In genomic region chr1:39538531-39539251, GRCh38 we compare ENCODE assay signal across 1 cellular context.
TF ChIP-seq lines count a peak whose summit lies in the region.

No MANE protein-coding gene starts in this region.

TF ChIP-seq in GM23338, 12 proteins besides CTCF, POLR2A, EP300 and RAD21 (continued from another document):
- no peak for TF ChIP-seq ZNF462 (CRISPR knock-in tag; IDR thresholded peaks at IDR 0.05)
- no peak for TF ChIP-seq ZNF114 (CRISPR knock-in tag; IDR thresholded peaks at IDR 0.05)
- TF ChIP-seq REST (IDR thresholded peaks at IDR 0.05; ENCODE audit: unreplicated experiment), result no peak
- no peak for TF ChIP-seq CREB1 (CRISPR knock-in tag; IDR thresholded peaks at IDR 0.05; ENCODE audit: low read depth)
- no peak for TF ChIP-seq NANOG (IDR thresholded peaks at IDR 0.05; ENCODE audit: borderline replicate concordance)
TF ChIP-seq in GM23338: peak in this region for 0.
